ENCODE assay signal across 18 cellular contexts in the genomic region with DNA sequence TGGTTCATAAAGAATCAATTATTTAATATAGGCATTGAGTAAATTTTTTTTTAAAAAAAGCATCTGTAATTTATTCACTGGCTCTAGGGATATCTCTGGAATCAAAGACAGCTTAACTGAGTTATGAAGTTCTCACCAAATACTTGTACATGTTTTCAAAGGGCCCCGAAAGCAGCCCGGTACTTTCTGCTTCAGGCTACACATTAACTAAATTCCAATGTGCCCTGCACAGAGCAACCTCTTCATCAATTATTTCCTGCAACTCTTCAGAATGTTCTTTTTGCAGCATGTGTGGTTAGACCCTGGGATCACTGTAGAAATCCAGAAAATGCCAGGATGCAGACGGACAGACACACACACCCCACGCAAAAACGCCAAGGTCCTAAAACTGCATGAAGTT.
DNase-seq lines count a peak whose midpoint lies in the region; ATAC-seq and TF ChIP-seq lines count a peak whose summit lies in the region.
"Had no signal": no experiment of that assay in that cellular context is flagged by ENCODE, and none has a peak within 500 bp of the region (broad histone marks: within the 10 kb centered on the region; RNA-seq: fewer than 3 reads in every experiment).

No MANE protein-coding gene starts in this region.

- H3K27ac Mint-ChIP-seq in neural progenitor cell (no peak overlapping the region), glutamatergic neuron (ENCODE audit: unreplicated experiment) (no peak overlapping the region)
- H3K27ac Mint-ChIP-seq: CD4-positive, alpha-beta T cell had no signal

- H3K27me3 Mint-ChIP-seq in neural progenitor cell (ENCODE audit: insufficient read depth, low read depth) (peaks cover 3% of the 10 kb centered on the region), glutamatergic neuron (ENCODE audit: unreplicated experiment) (no peaks in the 10 kb centered on the region)
- H3K27me3 Mint-ChIP-seq: CD4-positive, alpha-beta T cell had no signal

- H3K36me3 ChIP-seq in adipocyte (ENCODE audit: control insufficient read depth, insufficient read depth, low read length, severe bottlenecking) = no peaks in the 10 kb centered on the region
- H3K36me3 ChIP-seq in neural progenitor cell = no peaks in the 10 kb centered on the region
- H3K36me3 ChIP-seq: BE2C had no signal

- H3K9ac ChIP-seq in adipocyte (ENCODE audit: low read length) (no peak overlapping the region), neural progenitor cell (no peak overlapping the region)
- H3K9ac ChIP-seq: GM23248 had no signal

- H3K4me3 Mint-ChIP-seq in neural progenitor cell = no peak overlapping the region
- no peak overlapping the region for H3K4me3 Mint-ChIP-seq in glutamatergic neuron (ENCODE audit: unreplicated experiment)
- H3K4me3 Mint-ChIP-seq: CD4-positive, alpha-beta T cell had no signal

- peak overlapping the region; percentile 13 for H3K4me2 ChIP-seq in neural progenitor cell

- no peak for ATAC-seq in GM19324 (IDR thresholded peaks at IDR 0.05; ENCODE audit: low FRiP score, unreplicated experiment)
- ATAC-seq: HCT116 had no signal

- H3K9me3 ChIP-seq in adipocyte (ENCODE audit: control insufficient read depth, low read length) (peaks cover 5% of the 10 kb centered on the region), neural progenitor cell (ENCODE audit: low read depth) (no peaks in the 10 kb centered on the region)
- H3K9me3 ChIP-seq: BE2C had no signal

- H3K4me1 Mint-ChIP-seq in neural progenitor cell (peaks cover 66% of the 10 kb centered on the region), glutamatergic neuron (ENCODE audit: low read depth, unreplicated experiment) (peaks cover 56% of the 10 kb centered on the region)

- H3K36me3 Mint-ChIP-seq in neural progenitor cell (peaks cover 6% of the 10 kb centered on the region), glutamatergic neuron (ENCODE audit: unreplicated experiment) (no peaks in the 10 kb centered on the region)

- H3K27me3 ChIP-seq in adipocyte (replicated peaks; ENCODE audit: control insufficient read depth, insufficient read depth, low read length) (no peaks in the 10 kb centered on the region), neural progenitor cell (no peaks in the 10 kb centered on the region)
- H3K27me3 ChIP-seq: BE2C had no signal

- H3K79me2 ChIP-seq in neural progenitor cell (ENCODE audit: low read depth) = peaks cover 100% of the 10 kb centered on the region

- DNase-seq in EL = peak; percentile 14
- peak; percentile 45 for DNase-seq in adipocyte (ENCODE audit: low read depth)
- peak; percentile 81 for DNase-seq in kidney tubule cell (ENCODE audit: low spot score)
- DNase-seq in neural progenitor cell (ENCODE audit: low spot score) = no peak
- DNase-seq in glutamatergic neuron = no peak
- DNase-seq in activated naive CD4-positive, alpha-beta T cell treated with anti-CD3 and anti-CD28 coated beads, Interleukin-2, amount 50 U/mL, for 16 hours = no peak
- DNase-seq in effector CD4-positive, alpha-beta T cell = no peak
- DNase-seq: BE2C; CD4-positive, alpha-beta T cell; GM23248; NCI-H1417 treated with DMSO at 0.1 percent for 48 hours; NCI-H1930; NCI-H446; NCI-H69; OCI-M1 had no signal

- H2AFZ ChIP-seq in neural progenitor cell (replicated peaks) = no peak overlapping the region
- H2AFZ ChIP-seq: GM23248 had no signal

- H3K4me1 ChIP-seq in adipocyte (ENCODE audit: control insufficient read depth, insufficient read depth, low read length) (peaks cover 1% of the 10 kb centered on the region), neural progenitor cell (peaks cover 75% of the 10 kb centered on the region)

- H3K9me3 Mint-ChIP-seq in neural progenitor cell = no peaks in the 10 kb centered on the region
- peaks cover 7% of the 10 kb centered on the region for H3K9me3 Mint-ChIP-seq in glutamatergic neuron (ENCODE audit: unreplicated experiment)
- H3K9me3 Mint-ChIP-seq: CD4-positive, alpha-beta T cell had no signal

- no peak overlapping the region for H3K4me3 ChIP-seq in adipocyte (ENCODE audit: low read length)
- H3K4me3 ChIP-seq in neural progenitor cell = no peak overlapping the region
- H3K4me3 ChIP-seq: GM23248 had no signal

- TF ChIP-seq CTCF in neural progenitor cell (IDR thresholded peaks at IDR 0.05) (no peak), glutamatergic neuron (IDR thresholded peaks at IDR 0.05; ENCODE audit: partially characterized antibody, unreplicated experiment) (no peak)

- H3F3A ChIP-seq in neural progenitor cell (ENCODE audit: low read depth) = peaks cover 34% of the 10 kb centered on the region

- H3K27ac ChIP-seq in neural progenitor cell = no peak overlapping the region
- H3K27ac ChIP-seq: GM23248, RWPE1 had no signal

- H4K20me1 ChIP-seq in neural progenitor cell (ENCODE audit: low read depth) = peaks cover 100% of the 10 kb centered on the region

Comparison
In these comparisons a context has a peak if more than half of its experiments do, and no peak if none do; other contexts are left out.
1. DNase-seq: peak in EL (single experiment), adipocyte (single experiment) and kidney tubule cell (single experiment); none in neural progenitor cell (single experiment), glutamatergic neuron (single experiment), activated naive CD4-positive, alpha-beta T cell treated with anti-CD3 and anti-CD28 coated beads, Interleukin-2, amount 50 U/mL, for 16 hours (single experiment) and effector CD4-positive, alpha-beta T cell (single experiment).